20 cellular contexts compared by ENCODE assay signal in the genomic region with DNA sequence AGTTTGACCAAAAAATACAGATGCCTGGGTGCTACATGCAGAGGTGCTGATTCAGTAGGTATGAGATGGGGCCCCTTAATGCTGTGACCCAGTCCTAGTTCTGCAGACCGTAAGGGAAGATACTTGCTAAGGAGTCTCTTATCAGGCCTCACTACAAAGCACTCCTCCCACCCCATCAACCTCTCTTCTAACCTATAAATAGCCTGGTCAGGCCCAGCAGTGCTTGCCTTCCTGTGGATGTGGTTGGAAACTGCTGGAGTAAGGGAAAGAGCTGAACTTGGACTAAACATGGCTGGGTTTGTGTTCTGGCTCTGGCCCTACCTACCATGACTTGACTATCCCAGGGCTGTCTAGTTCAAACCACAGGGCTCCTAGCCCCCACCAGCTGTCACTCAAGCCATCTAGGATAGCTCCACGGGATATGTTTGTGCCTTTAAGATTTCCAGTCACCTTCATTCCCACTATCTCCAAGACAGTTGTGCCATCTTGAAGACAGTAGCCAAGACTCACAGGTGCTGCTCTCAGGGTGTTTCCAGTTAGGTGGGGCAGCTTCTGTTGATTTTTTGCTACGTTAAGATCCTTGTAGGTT. TPM values are rescaled to one million over a fixed set of nuclear protein-coding genes. Genes with fewer than 3 reads are reported as not detected.
DNase-seq lines count a peak whose midpoint lies in the region; ATAC-seq and TF ChIP-seq lines count a peak whose summit lies in the region.
"Had no signal": no experiment of that assay in that cellular context is flagged by ENCODE, and none has a peak within 500 bp of the region (broad histone marks: within the 10 kb centered on the region; RNA-seq: fewer than 3 reads in every experiment).

No MANE protein-coding gene starts in this region.

- H3K23ac ChIP-seq in mesendoderm (ENCODE audit: low read length), result peak overlapping the region; percentile 25

- H2BK120ac ChIP-seq in mesendoderm (ENCODE audit: low read depth, low read length), result no peak overlapping the region

- H3K4me3 ChIP-seq in mammary epithelial cell (replicated peaks in 1 of 3; ENCODE audit: insufficient read depth in 1 of 3, low read depth in 2 of 3, low read length in 3 of 3) (no peak overlapping the region), mesendoderm (ENCODE audit: low read length) (no peak overlapping the region)
- H3K4me3 ChIP-seq: skin epidermis had no signal

- peak overlapping the region; percentile 8 for H3K18ac ChIP-seq in mesendoderm (ENCODE audit: low read length)

- WGBS in mammary epithelial cell (ENCODE audit: low coverage, missing lambda C conversion rate), result 91% methylated on average over 3 of the region's 3 CpGs
- no CpG with 5 or more reads among the region's 3 CpGs for WGBS in mesendoderm (ENCODE audit: extremely low coverage, insufficient coverage, low lambda C conversion rate)

- no peaks in the 10 kb centered on the region for H4K20me1 ChIP-seq in mammary epithelial cell (ENCODE audit: insufficient read depth, low read length)

- H3K4me1 Mint-ChIP-seq in MCF 10A (ENCODE audit: insufficient read depth, unreplicated experiment), result peaks cover 20% of the 10 kb centered on the region
- no peaks in the 10 kb centered on the region for H3K4me1 Mint-ChIP-seq in activated T-cell treated with anti-CD3 and anti-CD28 coated beads, Interleukin-2, amount 50 U/mL, for 4 hours (ENCODE audit: low read depth)
- H3K4me1 Mint-ChIP-seq: CD4-positive, CD25-positive, alpha-beta regulatory T cell had no signal

- no peak overlapping the region for H2BK15ac ChIP-seq in mesendoderm (replicated peaks; ENCODE audit: low read depth)

- no peak overlapping the region for H2BK5ac ChIP-seq in mesendoderm (ENCODE audit: low read length)

- no peak overlapping the region for H4K5ac ChIP-seq in mesendoderm (ENCODE audit: low read length)

- POLR2A ChIA-PET in MCF 10A (lab: Yijun Ruan, JAX) (interaction anchor here (0.7 to 1.3 kb wide), 2 partner anchors 12 to 24 kb away, joined by 3 to 4 read pairs; no protein-coding TSS in a partner anchor), GM10248 (lab: Yijun Ruan, JAX) (no interaction called here)

- no peaks in the 10 kb centered on the region for H3K27me3 Mint-ChIP-seq in MCF 10A (ENCODE audit: insufficient read depth, unreplicated experiment)
- peaks cover 26% of the 10 kb centered on the region for H3K27me3 Mint-ChIP-seq in activated T-cell treated with anti-CD3 and anti-CD28 coated beads, Interleukin-2, amount 50 U/mL, for 4 hours (ENCODE audit: low read depth)

- H3K9me3 ChIP-seq in mammary epithelial cell (replicated peaks; ENCODE audit: insufficient read depth, low read length), result no peaks in the 10 kb centered on the region

- no peak overlapping the region for H3K4me3 Mint-ChIP-seq in MCF 10A (ENCODE audit: unreplicated experiment)
- no peak overlapping the region for H3K4me3 Mint-ChIP-seq in activated T-cell treated with anti-CD3 and anti-CD28 coated beads, Interleukin-2, amount 50 U/mL, for 4 hours
- H3K4me3 Mint-ChIP-seq: activated CD8-positive, alpha-beta T cell treated with anti-CD3 and anti-CD28 coated beads, Interleukin-2, amount 10 ng/mL, durations not matched to agents 7 days and 5 days; CD4-positive, CD25-positive, alpha-beta regulatory T cell; type B pancreatic cell had no signal

- dilution Hi-C loops in mammary epithelial cell (cut with HindIII; ENCODE audit: low sequenced_read_pairs), result no loop called here

- TF ChIP-seq CTCF in MCF 10A (IDR thresholded peaks at IDR 0.05; ENCODE audit: unreplicated experiment) (no peak), mammary epithelial cell (conservative IDR thresholded peaks at IDR 0.05 in 1 of 2, IDR thresholded peaks at IDR 0.05 in 1 of 2; ENCODE audit: extremely low read depth in 1 of 2, insufficient read depth in 1 of 2, low read depth in 1 of 2, low read length in 2 of 2) (no peak), GM10248 (IDR thresholded peaks at IDR 0.05; ENCODE audit: control extremely low read depth, extremely low read depth, low read depth, missing control alignments) (no peak)

- no peak overlapping the region for H3K56ac ChIP-seq in mesendoderm (ENCODE audit: low read length)

- H3K9ac ChIP-seq in mammary epithelial cell (ENCODE audit: insufficient read depth, low read length), result no peak overlapping the region
- no peak overlapping the region for H3K9ac ChIP-seq in mesendoderm (ENCODE audit: low read length)

- peak overlapping the region; percentile 62 for H3K27ac Mint-ChIP-seq in MCF 10A (ENCODE audit: low read depth, unreplicated experiment)
- H3K27ac Mint-ChIP-seq: activated CD8-positive, alpha-beta T cell treated with anti-CD3 and anti-CD28 coated beads, Interleukin-2, amount 10 ng/mL, durations not matched to agents 7 days and 5 days; type B pancreatic cell had no signal

- H3K36me3 ChIP-seq in mammary epithelial cell (ENCODE audit: insufficient read depth, low read length) (no peaks in the 10 kb centered on the region), mesendoderm (ENCODE audit: control insufficient read depth, insufficient read depth, low read length) (no peaks in the 10 kb centered on the region)

- H3K4ac ChIP-seq in mesendoderm (ENCODE audit: low read depth, low read length), result no peak overlapping the region

- DNase-seq in MCF 10A (ENCODE audit: unreplicated experiment) (no peak), mammary epithelial cell (no peak), dermis microvascular lymphatic vessel endothelial cell (ENCODE audit: low read depth in 2 of 2) (peak; percentile 71 to 82), mesendoderm (peak; percentile 75), NCI-H2107 (lab: John Stamatoyannopoulos, UW) (no peak), GM10248 (ENCODE audit: extremely low spot score) (no peak)
- no peak for DNase-seq in activated T-cell treated with anti-CD3 and anti-CD28 coated beads, Interleukin-2, amount 50 U/mL, for 4 hours
- DNase-seq: 8988T; activated CD8-positive, alpha-beta T cell treated with anti-CD3 and anti-CD28 coated beads, Interleukin-2, amount 10 ng/mL, durations not matched to agents 7 days and 5 days; CD4-positive, CD25-positive, alpha-beta regulatory T cell; cerebellar nuclear complex; DND-41; midbrain; MV-4-11; NCI-H774; stimulated activated CD4-positive, alpha-beta T cell treated with anti-CD3 and anti-CD28 coated beads, Interleukin-4, amount 100 ng/mL, for 4 hours; SW 1271 had no signal

- CTCF ChIA-PET in MCF 10A (lab: Yijun Ruan, JAX) (no interaction called here), mammary epithelial cell (lab: Charles Lee; ENCODE audit: low non-redundant PET) (no interaction called here), GM10248 (lab: Yijun Ruan, JAX) (no interaction called here)

- H3K27me3 ChIP-seq in mammary epithelial cell (ENCODE audit: insufficient read depth, low read length) (no peaks in the 10 kb centered on the region), mesendoderm (ENCODE audit: insufficient read depth, low read length, poor library complexity) (no peaks in the 10 kb centered on the region)

- H3K27ac ChIP-seq in mammary epithelial cell (ENCODE audit: insufficient read depth, low read depth, low read length) (no peak overlapping the region), mesendoderm (ENCODE audit: low read depth, low read length) (no peak overlapping the region)

- H3K79me1 ChIP-seq in mesendoderm (ENCODE audit: low read length), result no peaks in the 10 kb centered on the region

- no peak overlapping the region for H2AFZ ChIP-seq in mammary epithelial cell (ENCODE audit: low read depth, low read length)

- peaks cover 5% of the 10 kb centered on the region for H3K36me3 Mint-ChIP-seq in MCF 10A (ENCODE audit: insufficient read depth, unreplicated experiment)
- no peaks in the 10 kb centered on the region for H3K36me3 Mint-ChIP-seq in activated T-cell treated with anti-CD3 and anti-CD28 coated beads, Interleukin-2, amount 50 U/mL, for 4 hours (ENCODE audit: insufficient read depth)
- H3K36me3 Mint-ChIP-seq: CD4-positive, CD25-positive, alpha-beta regulatory T cell; type B pancreatic cell had no signal

- no peaks in the 10 kb centered on the region for H3K79me2 ChIP-seq in mammary epithelial cell (ENCODE audit: insufficient read depth, low read length)
- H3K79me2 ChIP-seq in mesendoderm (ENCODE audit: control insufficient read depth, insufficient read depth, low read length), result no peaks in the 10 kb centered on the region

- BruUV-seq in MCF 10A (replicated peaks; lab: Mats Ljungman, UMichigan), result no TSS peak
- no TSS peak for BruUV-seq in mammary epithelial cell (replicated peaks; lab: Mats Ljungman, UMichigan)

- in situ Hi-C loops in mammary epithelial cell (cut with MboI; ENCODE audit: low sequenced_read_pairs in 2 of 2), result no loop called here

- peak overlapping the region; percentile 86 for H2AK5ac ChIP-seq in mesendoderm (ENCODE audit: low read length)

- intact Hi-C loops in MCF 10A (cut with micrococcal nuclease), result no loop called here
- intact Hi-C loops in mammary epithelial cell (cut with micrococcal nuclease), result no loop called here

- H4K8ac ChIP-seq in mesendoderm (ENCODE audit: low read depth, low read length), result no peak overlapping the region

- H3K4me2 ChIP-seq in mammary epithelial cell (ENCODE audit: insufficient read depth, low read depth, low read length) (no peak overlapping the region), mesendoderm (ENCODE audit: low read length) (no peak overlapping the region)

- H3K9me3 Mint-ChIP-seq in MCF 10A (ENCODE audit: unreplicated experiment), result no peaks in the 10 kb centered on the region
- H3K9me3 Mint-ChIP-seq in activated T-cell treated with anti-CD3 and anti-CD28 coated beads, Interleukin-2, amount 50 U/mL, for 4 hours, result no peaks in the 10 kb centered on the region
- H3K9me3 Mint-ChIP-seq: type B pancreatic cell had no signal

- ATAC-seq in activated T-cell treated with anti-CD3 and anti-CD28 coated beads, Interleukin-2, amount 50 U/mL, for 4 hours, result no peak
- no peak for ATAC-seq in HG03457 (IDR thresholded peaks at IDR 0.05; ENCODE audit: unreplicated experiment)
- ATAC-seq: activated CD8-positive, alpha-beta T cell treated with anti-CD3 and anti-CD28 coated beads, Interleukin-2, amount 10 ng/mL, durations not matched to agents 7 days and 5 days had no signal

- peaks cover 4% of the 10 kb centered on the region for H3K4me1 ChIP-seq in mammary epithelial cell (ENCODE audit: insufficient read depth, low read length)
- peaks cover 10% of the 10 kb centered on the region for H3K4me1 ChIP-seq in mesendoderm (ENCODE audit: control insufficient read depth, low read depth, low read length)

RNA-seq across cellular contexts. Expression of a gene that starts 9.5 kb away (rescaled TPM):
- total RNA-seq in MCF 10A (2022), result 0.25 and 0.33 TPM in 2 replicates
- total RNA-seq in mammary epithelial cell, result 100 to 1,000 TPM; 299 to 771 TPM
- polyA plus RNA-seq in mammary epithelial cell, result 326 TPM
- 122 TPM for polyA minus RNA-seq in mammary epithelial cell
- 428 and 581 TPM in 2 replicates for total RNA-seq in dermis microvascular lymphatic vessel endothelial cell
- polyA plus RNA-seq in mesendoderm (2013, experiment 1 of 2), result 17.5 TPM
- 17.2 TPM for polyA plus RNA-seq in mesendoderm (2013, experiment 2 of 2)
- total RNA-seq in activated T-cell treated with anti-CD3 and anti-CD28 coated beads, Interleukin-2, amount 50 U/mL, for 4 hours, result under 1 TPM; 0.34 to 0.51 (median 0.35) TPM
- total RNA-seq: CD4-positive, CD25-positive, alpha-beta regulatory T cell had no signal

Comparison
In these comparisons a context has a peak if more than half of its experiments do, and no peak if none do; other contexts are left out.
1. RNA of a gene that starts 9.5 kb away (total RNA-seq): 299 to 771 TPM in mammary epithelial cell and 428 to 581 TPM in dermis microvascular lymphatic vessel endothelial cell; 0.34 to 0.51 TPM in activated T-cell treated with anti-CD3 and anti-CD28 coated beads, Interleukin-2, amount 50 U/mL, for 4 hours and 0.25 to 0.33 TPM in MCF 10A; every median in the first group is over 100 times any median in the second.
2. DNase-seq: peak in dermis microvascular lymphatic vessel endothelial cell (2 of 2) and mesendoderm (single experiment); none in MCF 10A (single experiment), mammary epithelial cell (single experiment), NCI-H2107 (single experiment), GM10248 (single experiment) and activated T-cell treated with anti-CD3 and anti-CD28 coated beads, Interleukin-2, amount 50 U/mL, for 4 hours (single experiment).